1 cellular context compared by ENCODE assay signal in the genomic region with DNA sequence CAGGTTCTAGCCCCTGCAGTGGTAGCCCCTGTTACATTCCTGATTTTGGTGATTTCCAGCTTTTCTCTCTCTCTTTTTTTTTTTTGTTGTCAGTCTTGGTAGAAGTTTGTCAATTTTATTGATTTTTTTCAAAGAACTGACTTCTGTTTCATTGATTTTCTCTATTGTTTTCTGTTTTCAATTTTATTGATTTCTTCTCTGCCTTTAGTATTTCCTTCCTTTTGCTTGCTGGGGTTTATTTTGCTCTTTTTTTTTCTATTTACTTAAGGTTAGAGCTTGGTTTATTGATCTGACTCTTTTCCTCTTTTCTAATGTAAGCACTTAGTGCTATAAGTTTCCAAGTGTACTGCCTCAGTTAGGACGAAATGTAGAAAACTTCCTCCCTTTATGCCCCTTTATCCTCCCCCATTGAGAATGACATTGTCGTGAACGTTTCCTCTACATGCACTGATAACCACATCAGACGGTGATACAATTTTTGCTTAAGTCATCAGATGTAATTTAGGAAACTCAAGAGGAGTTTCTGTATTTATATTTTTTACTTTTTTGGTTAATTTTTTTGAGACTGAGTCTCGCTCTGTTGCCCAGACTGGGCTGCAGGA.
A peak's percentile ranks its signal among the peaks of the same experiment; 100 is the strongest.
TF ChIP-seq lines count a peak whose summit lies in the region.

No MANE protein-coding gene starts in this region.

TF ChIP-seq in K562, 482 proteins besides CTCF, POLR2A, EP300 and RAD21 (continued from another document):
- TF ChIP-seq ZNF512 (tag; IDR thresholded peaks at IDR 0.05) (peak; percentile 21; the same call in 1 of the 2 replicates), ZNF77 (CRISPR knock-in tag; IDR thresholded peaks at IDR 0.05) (no peak)
